In genomic region chr6:144776031-144776819, GRCh38 we compare ENCODE assay signal across 27 cellular contexts.
A peak's percentile ranks its signal among the peaks of the same experiment; 100 is the strongest.
DNase-seq lines count a peak whose midpoint lies in the region; ATAC-seq, FAIRE-seq and TF ChIP-seq lines count a peak whose summit lies in the region.
"Had no signal": no experiment of that assay in that cellular context is flagged by ENCODE, and none has a peak within 500 bp of the region (broad histone marks: within the 10 kb centered on the region; RNA-seq: fewer than 3 reads in every experiment).

No MANE protein-coding gene starts in this region.

- POLR2A ChIA-PET in activated CD8-positive, alpha-beta T cell treated with anti-CD3 and anti-CD28 coated beads for 36 hours (lab: Charles Lee): no interaction called here

- no peak overlapping the region for H3K4me3 Mint-ChIP-seq in nephron progenitor cell
- H3K4me3 Mint-ChIP-seq in activated CD8-positive, alpha-beta T cell treated with anti-CD3 and anti-CD28 coated beads for 36 hours: no peak overlapping the region
- H3K4me3 Mint-ChIP-seq: neural progenitor cell, T-cell had no signal

- ATAC-seq in activated CD8-positive, alpha-beta T cell treated with anti-CD3 and anti-CD28 coated beads for 36 hours: no peak
- ATAC-seq: lower lobe of right lung, T-cell had no signal

- no peak for TF ChIP-seq CTCF in nephron progenitor cell (IDR thresholded peaks at IDR 0.05)
- no peak for TF ChIP-seq CTCF in activated CD8-positive, alpha-beta T cell treated with anti-CD3 and anti-CD28 coated beads for 36 hours (IDR thresholded peaks at IDR 0.05)

- H3K27me3 Mint-ChIP-seq in nephron progenitor cell (ENCODE audit: low read depth, poor library complexity): no peaks in the 10 kb centered on the region
- H3K27me3 Mint-ChIP-seq in activated CD8-positive, alpha-beta T cell treated with anti-CD3 and anti-CD28 coated beads for 36 hours: no peaks in the 10 kb centered on the region
- H3K27me3 Mint-ChIP-seq: T-cell had no signal

- in situ Hi-C loops in G401 (cut with HindIII; ENCODE audit: low sequenced_read_pairs): no loop called here

- FAIRE-seq in GM12891 (lab: Jason Lieb, UNC): peak; percentile 31
- FAIRE-seq: astrocyte, islet of Langerhans had no signal

- peak overlapping the region; percentile 57 for H3K27ac Mint-ChIP-seq in nephron progenitor cell
- H3K27ac Mint-ChIP-seq in activated CD8-positive, alpha-beta T cell treated with anti-CD3 and anti-CD28 coated beads for 36 hours: no peak overlapping the region
- H3K27ac Mint-ChIP-seq: neural progenitor cell, T-cell had no signal

- DNase-seq in GM12891 (ENCODE audit: insufficient read length, low spot score) (no peak), NCI-H2227 treated with DMSO at 0.1 percent for 48 hours (lab: John Stamatoyannopoulos, UW) (peak; percentile 75), left kidney (ENCODE audit: low read depth, low spot score) (peak; percentile 22), nephron progenitor cell (no peak), DMS114 treated with DMSO at 0.1 percent for 48 hours (lab: John Stamatoyannopoulos, UW; ENCODE audit: unreplicated experiment) (no peak), G401 (ENCODE audit: low spot score) (no peak), NCI-H128 (lab: John Stamatoyannopoulos, UW; ENCODE audit: unreplicated experiment) (no peak)
- DNase-seq in activated CD8-positive, alpha-beta T cell treated with anti-CD3 and anti-CD28 coated beads for 36 hours: no peak
- DNase-seq: activated T-cell treated with anti-CD3 and anti-CD28 coated beads, Interleukin-2, amount 50 U/mL, for 48 hours; colonic mucosa; DND-41; effector CD8-positive, alpha-beta T cell; erythroblast; glutamatergic neuron; H7; Kasumi-1; lower lobe of right lung; NCI-H1436; NCI-H2081; NCI-H446; NCI-H748 treated with DMSO at 0.1 percent for 48 hours; stimulated activated CD4-positive, alpha-beta T cell treated with anti-CD3 and anti-CD28 coated beads, Interleukin-1b, Interleukin-23, amount 100 ng/mL, for 48 hours; stimulated activated naive CD4-positive, alpha-beta T cell treated with Interleukin-2 at 50 U/mL for 16 hours; T-cell had no signal

- H3K4me1 Mint-ChIP-seq in nephron progenitor cell: peaks cover 12% of the 10 kb centered on the region
- no peaks in the 10 kb centered on the region for H3K4me1 Mint-ChIP-seq in activated CD8-positive, alpha-beta T cell treated with anti-CD3 and anti-CD28 coated beads for 36 hours (ENCODE audit: low read depth)
- H3K4me1 Mint-ChIP-seq: neural progenitor cell had no signal

- TF ChIP-seq POLR2A in GM12891 (IDR thresholded peaks at IDR 0.05; ENCODE audit: low read depth, low read length): no peak

- intact Hi-C loops in activated CD8-positive, alpha-beta T cell treated with anti-CD3 and anti-CD28 coated beads for 36 hours (cut with micrococcal nuclease): no loop called here

- H3K36me3 Mint-ChIP-seq in nephron progenitor cell (ENCODE audit: low read depth): peaks cover 43% of the 10 kb centered on the region
- peaks cover 25% of the 10 kb centered on the region for H3K36me3 Mint-ChIP-seq in activated CD8-positive, alpha-beta T cell treated with anti-CD3 and anti-CD28 coated beads for 36 hours (ENCODE audit: low read depth)

- H3K9me3 Mint-ChIP-seq in nephron progenitor cell: no peaks in the 10 kb centered on the region
- H3K9me3 Mint-ChIP-seq in activated CD8-positive, alpha-beta T cell treated with anti-CD3 and anti-CD28 coated beads for 36 hours: no peaks in the 10 kb centered on the region
- H3K9me3 Mint-ChIP-seq: neural progenitor cell, T-cell had no signal

- CTCF ChIA-PET in activated CD8-positive, alpha-beta T cell treated with anti-CD3 and anti-CD28 coated beads for 36 hours (lab: Charles Lee): interaction anchor here (1.2 to 1.3 kb wide), 2 partner anchors 128 to 191 kb away, joined by 3 read pairs; no protein-coding TSS in a partner anchor

TF ChIP-seq in GM12891, 5 proteins besides CTCF, POLR2A, EP300 and RAD21:
- no peak for TF ChIP-seq TAF1 (IDR thresholded peaks at IDR 0.05; ENCODE audit: low read depth, low read length)
- no peak for TF ChIP-seq PAX5 (IDR thresholded peaks at IDR 0.05; ENCODE audit: insufficient read depth, low read length, severe bottlenecking)
- TF ChIP-seq POLR2AphosphoS5 (IDR thresholded peaks at IDR 0.05; ENCODE audit: low read depth, low read length): no peak
- TF ChIP-seq POU2F2 (IDR thresholded peaks at IDR 0.05; ENCODE audit: low read depth, low read length): no peak
- no peak for TF ChIP-seq SPI1 (IDR thresholded peaks at IDR 0.05; ENCODE audit: low read depth, low read length)

Comparison
In these comparisons a context has a peak if more than half of its experiments do, and no peak if none do; other contexts are left out.
1. DNase-seq: peak in NCI-H2227 treated with DMSO at 0.1 percent for 48 hours (single experiment) and left kidney (single experiment); none in GM12891 (single experiment), nephron progenitor cell (single experiment), DMS114 treated with DMSO at 0.1 percent for 48 hours (single experiment), activated CD8-positive, alpha-beta T cell treated with anti-CD3 and anti-CD28 coated beads for 36 hours (single experiment), G401 (single experiment) and NCI-H128 (single experiment).